ENCODE assay signal across 12 cellular contexts in genomic region chr1:37753473-37754321, GRCh38. TPM values are rescaled to one million over a fixed set of nuclear protein-coding genes. Genes with fewer than 3 reads are reported as not detected.
DNase-seq lines count a peak whose midpoint lies in the region; ATAC-seq, FAIRE-seq and TF ChIP-seq lines count a peak whose summit lies in the region.
"Had no signal": no experiment of that assay in that cellular context is flagged by ENCODE, and none has a peak within 500 bp of the region (broad histone marks: within the 10 kb centered on the region; RNA-seq: fewer than 3 reads in every experiment).

No MANE protein-coding gene starts in this region.

- H3K9ac ChIP-seq in mammary epithelial cell (ENCODE audit: insufficient read depth, low read length) (no peak overlapping the region), iPS-20b (ENCODE audit: low read depth, low read length) (no peak overlapping the region)

- H3K9me3 ChIP-seq in mammary epithelial cell (replicated peaks; ENCODE audit: insufficient read depth, low read length) (no peaks in the 10 kb centered on the region), iPS-20b (ENCODE audit: insufficient read depth, low read depth, low read length) (no peaks in the 10 kb centered on the region), upper lobe of left lung (no peaks in the 10 kb centered on the region), stomach (no peaks in the 10 kb centered on the region)
- H3K9me3 ChIP-seq: colonic mucosa had no signal

- H3K27me3 Mint-ChIP-seq in MCF 10A (ENCODE audit: insufficient read depth, unreplicated experiment): peaks cover 13% of the 10 kb centered on the region
- peaks cover 49% of the 10 kb centered on the region for H3K27me3 Mint-ChIP-seq in activated CD4-positive, alpha-beta memory T cell treated with anti-CD3 and anti-CD28 coated beads, Interleukin-2, amount 10 ng/mL, durations not matched to agents 7 days and 5 days

- H3K27ac ChIP-seq in mammary epithelial cell (ENCODE audit: insufficient read depth, low read depth, low read length) (no peak overlapping the region), iPS-20b (ENCODE audit: low read length) (no peak overlapping the region), upper lobe of left lung (no peak overlapping the region), stomach (no peak overlapping the region)
- H3K27ac ChIP-seq: colonic mucosa had no signal

- CTCF ChIA-PET in MCF 10A (lab: Yijun Ruan, JAX) (no interaction called here), mammary epithelial cell (lab: Charles Lee; ENCODE audit: low non-redundant PET) (no interaction called here)
- CTCF ChIA-PET in activated CD4-positive, alpha-beta memory T cell treated with anti-CD3 and anti-CD28 coated beads, Interleukin-2, amount 10 ng/mL, durations not matched to agents 7 days and 5 days (lab: Charles Lee): no interaction called here

- H3K36me3 ChIP-seq in mammary epithelial cell (ENCODE audit: insufficient read depth, low read length): no peaks in the 10 kb centered on the region
- H3K36me3 ChIP-seq in iPS-20b (ENCODE audit: insufficient read depth, low read depth, low read length): no peaks in the 10 kb centered on the region
- no peaks in the 10 kb centered on the region for H3K36me3 ChIP-seq in upper lobe of left lung
- no peaks in the 10 kb centered on the region for H3K36me3 ChIP-seq in stomach
- H3K36me3 ChIP-seq: colonic mucosa had no signal

- TF ChIP-seq POLR2A in upper lobe of left lung (IDR thresholded peaks at IDR 0.05): no peak
- no peak for TF ChIP-seq POLR2A in stomach (IDR thresholded peaks at IDR 0.05)

- no TSS peak for BruUV-seq in MCF 10A (replicated peaks; lab: Mats Ljungman, UMichigan)
- no TSS peak for BruUV-seq in mammary epithelial cell (replicated peaks; lab: Mats Ljungman, UMichigan)

- FAIRE-seq in urothelium cell line (lab: Jason Lieb, UNC): no peak

- H3K4me1 Mint-ChIP-seq in MCF 10A (ENCODE audit: insufficient read depth, unreplicated experiment): no peaks in the 10 kb centered on the region
- H3K4me1 Mint-ChIP-seq in activated CD4-positive, alpha-beta memory T cell treated with anti-CD3 and anti-CD28 coated beads, Interleukin-2, amount 10 ng/mL, durations not matched to agents 7 days and 5 days: peaks cover 12% of the 10 kb centered on the region

- H4K20me1 ChIP-seq in mammary epithelial cell (ENCODE audit: insufficient read depth, low read length): no peaks in the 10 kb centered on the region

- POLR2A ChIA-PET in MCF 10A (lab: Yijun Ruan, JAX): no interaction called here
- POLR2A ChIA-PET in activated CD4-positive, alpha-beta memory T cell treated with anti-CD3 and anti-CD28 coated beads, Interleukin-2, amount 10 ng/mL, durations not matched to agents 7 days and 5 days (lab: Charles Lee): no interaction called here

- ATAC-seq in upper lobe of left lung (ENCODE audit: low FRiP score in 2 of 2) (peak in 1 of 2 donors; percentile 7), HG03196 (IDR thresholded peaks at IDR 0.05; ENCODE audit: unreplicated experiment) (no peak)

- TF ChIP-seq CTCF in MCF 10A (IDR thresholded peaks at IDR 0.05; ENCODE audit: unreplicated experiment) (no peak), mammary epithelial cell (conservative IDR thresholded peaks at IDR 0.05 in 1 of 2, IDR thresholded peaks at IDR 0.05 in 1 of 2; ENCODE audit: extremely low read depth in 1 of 2, insufficient read depth in 1 of 2, low read depth in 1 of 2, low read length in 2 of 2) (no peak), upper lobe of left lung (IDR thresholded peaks at IDR 0.05) (no peak), stomach (IDR thresholded peaks at IDR 0.05) (no peak)

- H3K4me2 ChIP-seq in mammary epithelial cell (ENCODE audit: insufficient read depth, low read depth, low read length): no peak overlapping the region

- peak overlapping the region; percentile 53 for H3K4me3 Mint-ChIP-seq in MCF 10A (ENCODE audit: unreplicated experiment)
- peak overlapping the region; percentile 53 for H3K4me3 Mint-ChIP-seq in activated CD4-positive, alpha-beta memory T cell treated with anti-CD3 and anti-CD28 coated beads, Interleukin-2, amount 10 ng/mL, durations not matched to agents 7 days and 5 days

- dilution Hi-C loops in mammary epithelial cell (cut with HindIII; ENCODE audit: low sequenced_read_pairs): no loop called here

- no peaks in the 10 kb centered on the region for H3K36me3 Mint-ChIP-seq in MCF 10A (ENCODE audit: insufficient read depth, unreplicated experiment)
- no peaks in the 10 kb centered on the region for H3K36me3 Mint-ChIP-seq in activated CD4-positive, alpha-beta memory T cell treated with anti-CD3 and anti-CD28 coated beads, Interleukin-2, amount 10 ng/mL, durations not matched to agents 7 days and 5 days (ENCODE audit: low read depth)

- DNase-seq in MCF 10A (ENCODE audit: unreplicated experiment): no peak
- no peak for DNase-seq in mammary epithelial cell
- DNase-seq in activated CD4-positive, alpha-beta memory T cell treated with anti-CD3 and anti-CD28 coated beads, Interleukin-2, amount 10 ng/mL, durations not matched to agents 7 days and 5 days: no peak
- peak in 1 of 2 donors; percentile 64 for DNase-seq in upper lobe of left lung
- DNase-seq in stomach: no peak
- DNase-seq in urothelium cell line (ENCODE audit: low spot score): no peak
- DNase-seq: midbrain had no signal

- 5% methylated on average over 10 of the region's 52 CpGs for WGBS in mammary epithelial cell (ENCODE audit: low coverage, missing lambda C conversion rate)
- WGBS in upper lobe of left lung, 2 donors: 5 to 10% methylated on average over 26 to 46 of the region's 52 CpGs
- WGBS in stomach, 5 donors: 5 to 9% (median 8%) methylated on average over 32 to 52 of the region's 52 CpGs

- no peaks in the 10 kb centered on the region for H3K4me1 ChIP-seq in mammary epithelial cell (ENCODE audit: insufficient read depth, low read length)
- H3K4me1 ChIP-seq in iPS-20b (ENCODE audit: insufficient read depth, low read length): no peaks in the 10 kb centered on the region
- H3K4me1 ChIP-seq in upper lobe of left lung: peaks cover 4 to 16% (median 6%) of the 10 kb centered on the region in 4 donors
- peaks cover 6 to 21% (median 16%) of the 10 kb centered on the region in 4 donors for H3K4me1 ChIP-seq in stomach
- H3K4me1 ChIP-seq: colonic mucosa had no signal

- intact Hi-C loops in MCF 10A (cut with micrococcal nuclease) (no loop called here), mammary epithelial cell (cut with micrococcal nuclease) (no loop called here), stomach (cut with DNase I; ENCODE audit: low total_unique reads) (no loop called here)

- H3K9me3 Mint-ChIP-seq in MCF 10A (ENCODE audit: unreplicated experiment): no peaks in the 10 kb centered on the region
- no peaks in the 10 kb centered on the region for H3K9me3 Mint-ChIP-seq in activated CD4-positive, alpha-beta memory T cell treated with anti-CD3 and anti-CD28 coated beads, Interleukin-2, amount 10 ng/mL, durations not matched to agents 7 days and 5 days

- H2AFZ ChIP-seq in mammary epithelial cell (ENCODE audit: low read depth, low read length): no peak overlapping the region

- H3K4me3 ChIP-seq in mammary epithelial cell (replicated peaks in 1 of 3; ENCODE audit: insufficient read depth in 1 of 3, low read depth in 2 of 3, low read length in 3 of 3) (no peak overlapping the region), iPS-20b (ENCODE audit: low read length) (peak overlapping the region; percentile 30; the same call in 1 of the 2 replicates), upper lobe of left lung (peak overlapping the region in 3 of 4 donors; percentile 46 to 50 (median 47)), stomach (peak overlapping the region in 2 of 4 donors; percentile 53 to 56)

- H3K27me3 ChIP-seq in mammary epithelial cell (ENCODE audit: insufficient read depth, low read length): peaks cover 20% of the 10 kb centered on the region
- H3K27me3 ChIP-seq in iPS-20b (ENCODE audit: insufficient read depth, low read length): peaks cover 93% of the 10 kb centered on the region
- H3K27me3 ChIP-seq in upper lobe of left lung: peaks cover 0 to 24% (median 12%) of the 10 kb centered on the region in 4 donors
- H3K27me3 ChIP-seq in stomach: peaks cover 9 to 96% (median 28%) of the 10 kb centered on the region in 3 donors

- no peak for TF ChIP-seq EP300 in upper lobe of left lung (IDR thresholded peaks at IDR 0.05)
- TF ChIP-seq EP300 in stomach (IDR thresholded peaks at IDR 0.05): no peak

- in situ Hi-C loops in mammary epithelial cell (cut with MboI; ENCODE audit: low sequenced_read_pairs in 2 of 2): no loop called here

- H3K27ac Mint-ChIP-seq in MCF 10A (ENCODE audit: low read depth, unreplicated experiment): no peak overlapping the region
- no peak overlapping the region for H3K27ac Mint-ChIP-seq in activated CD4-positive, alpha-beta memory T cell treated with anti-CD3 and anti-CD28 coated beads, Interleukin-2, amount 10 ng/mL, durations not matched to agents 7 days and 5 days

- no peaks in the 10 kb centered on the region for H3K79me2 ChIP-seq in mammary epithelial cell (ENCODE audit: insufficient read depth, low read length)

RNA-seq across cellular contexts. Expression of gene EPHA10, which starts 11.2 kb away (rescaled TPM):
- total RNA-seq in MCF 10A (2022): 0.74 and 1.0 TPM in 2 replicates
- total RNA-seq in mammary epithelial cell: not detected
- polyA plus RNA-seq in mammary epithelial cell: not detected
- polyA minus RNA-seq in mammary epithelial cell: 1.1 TPM
- not detected for total RNA-seq in activated CD4-positive, alpha-beta memory T cell treated with anti-CD3 and anti-CD28 coated beads, Interleukin-2, amount 10 ng/mL, durations not matched to agents 7 days and 5 days
- 1 to 10 TPM in 2 of 6 donors, under 1 TPM in 2, not detected in 2; 0.76 to 1.7 (median 0.92) TPM for total RNA-seq in upper lobe of left lung
- 100 to 1,000 TPM in 1 of 5 donors, 1 to 10 TPM in 3, not detected in 1; 1.2 to 212 (median 2.3) TPM for total RNA-seq in stomach
- polyA plus RNA-seq in stomach: 1 to 10 TPM in 1 of 3 donors, under 1 TPM in 2; 0.18 to 2.1 (median 0.31) TPM
- total RNA-seq: skeletal muscle tissue; T-helper 2 cell treated with Interferon-gamma antibody and Interleukin-4, amounts not matched to agents 100 ng/mL and 5 ng/mL, for 36 hours had no signal

RNA-seq across cellular contexts. Expression of gene MANEAL, which starts 40.0 kb away (rescaled TPM):
- 11.6 and 12.3 TPM in 2 replicates for total RNA-seq in MCF 10A (2022)
- 1 to 10 TPM in 1 of 2 donors, under 1 TPM in 1; 0.50 to 4.7 TPM for total RNA-seq in mammary epithelial cell
- 4.6 TPM for polyA plus RNA-seq in mammary epithelial cell
- 7.0 TPM for polyA minus RNA-seq in mammary epithelial cell
- total RNA-seq in activated CD4-positive, alpha-beta memory T cell treated with anti-CD3 and anti-CD28 coated beads, Interleukin-2, amount 10 ng/mL, durations not matched to agents 7 days and 5 days: 1 to 10 TPM; 1.7 to 1.8 TPM
- total RNA-seq in upper lobe of left lung: 1 to 10 TPM; 2.8 to 8.1 (median 5.2) TPM
- 1 to 10 TPM in 4 of 5 donors, not detected in 1; 1.8 to 5.8 (median 3.8) TPM for total RNA-seq in stomach
- polyA plus RNA-seq in stomach: 1 to 10 TPM; 1.4 to 3.6 (median 2.2) TPM

RNA-seq across cellular contexts. Expression of gene C1orf122, which starts 53.9 kb away (rescaled TPM):
- total RNA-seq in MCF 10A (2022): 72.4 and 81.5 TPM in 2 replicates
- 10 to 100 TPM; 13.0 to 73.6 TPM for total RNA-seq in mammary epithelial cell
- 26.5 TPM for polyA plus RNA-seq in mammary epithelial cell
- 4.3 TPM for polyA minus RNA-seq in mammary epithelial cell
- 10 to 100 TPM; 17.3 to 18.3 TPM for total RNA-seq in activated CD4-positive, alpha-beta memory T cell treated with anti-CD3 and anti-CD28 coated beads, Interleukin-2, amount 10 ng/mL, durations not matched to agents 7 days and 5 days
- total RNA-seq in upper lobe of left lung: 10 to 100 TPM; 30.0 to 90.1 (median 39.9) TPM
- 100 to 1,000 TPM in 2 of 5 donors, 10 to 100 TPM in 2, 1 to 10 TPM in 1; 7.9 to 193 (median 46.7) TPM for total RNA-seq in stomach
- 10 to 100 TPM; 43.4 to 59.0 (median 59.0) TPM for polyA plus RNA-seq in stomach

RNA-seq across cellular contexts. Expression of gene YRDC, which starts 54.3 kb away (rescaled TPM):
- 40.4 and 41.5 TPM in 2 replicates for total RNA-seq in MCF 10A (2022)
- total RNA-seq in mammary epithelial cell: 10 to 100 TPM; 18.0 to 27.7 TPM
- 26.6 TPM for polyA plus RNA-seq in mammary epithelial cell
- polyA minus RNA-seq in mammary epithelial cell: 12.1 TPM
- 10 to 100 TPM; 16.4 to 16.8 TPM for total RNA-seq in activated CD4-positive, alpha-beta memory T cell treated with anti-CD3 and anti-CD28 coated beads, Interleukin-2, amount 10 ng/mL, durations not matched to agents 7 days and 5 days
- total RNA-seq in upper lobe of left lung: 10 to 100 TPM in 4 of 6 donors, 1 to 10 TPM in 2; 4.2 to 22.2 (median 13.3) TPM
- total RNA-seq in stomach: 10 to 100 TPM in 3 of 5 donors, 1 to 10 TPM in 1, not detected in 1; 1.3 to 30.3 (median 15.5) TPM
- polyA plus RNA-seq in stomach: 10 to 100 TPM in 2 of 3 donors, 1 to 10 TPM in 1; 9.9 to 13.1 (median 10.4) TPM

Comparison
In these comparisons a context has a peak if more than half of its experiments do, and no peak if none do; other contexts are left out.
1. H3K4me3 ChIP-seq: peak in iPS-20b (single experiment) and upper lobe of left lung (3 of 4); none in mammary epithelial cell (0 of 3).